ENCODE assay signal across 15 cellular contexts in genomic region chr18:58348947-58349346, GRCh38.
"Had no signal": no experiment of that assay in that cellular context is flagged by ENCODE, and none has a peak within 500 bp of the region (broad histone marks: within the 10 kb centered on the region; RNA-seq: fewer than 3 reads in every experiment).

No MANE protein-coding gene starts in this region.

- DNase-seq: activated CD4-positive, alpha-beta T cell treated with anti-CD3 and anti-CD28 coated beads, Interleukin-2, amount 10 ng/mL, durations not matched to agents 7 days and 5 days; activated CD8-positive, alpha-beta memory T cell treated with anti-CD3 and anti-CD28 coated beads, Interleukin-2, amount 50 U/mL, for 48 hours; activated gamma-delta T cell treated with Interleukin-2 at 50 U/mL for 16 hours; activated naive CD8-positive, alpha-beta T cell treated with anti-CD3 and anti-CD28 coated beads, Interleukin-2, amount 10 ng/mL, durations not matched to agents 7 days and 5 days; activated T-cell treated with anti-CD3 and anti-CD28 coated beads, Interleukin-2, amount 50 U/mL, for 72 hours; cerebellar nuclear complex; effector CD8-positive, alpha-beta T cell; foreskin fibroblast; glutamatergic neuron; kidney glomerular epithelial cell; posterior cingulate gyrus; stimulated activated naive CD4-positive, alpha-beta T cell; tibial artery had no signal

- H3K27ac ChIP-seq: tibial artery had no signal

- H3K27me3 ChIP-seq: tibial artery had no signal

- H3K4me3 ChIP-seq: tibial artery had no signal

- H3K27me3 Mint-ChIP-seq: activated CD4-positive, alpha-beta T cell treated with anti-CD3 and anti-CD28 coated beads, Interleukin-2, amount 10 ng/mL, durations not matched to agents 7 days and 5 days; activated naive CD8-positive, alpha-beta T cell treated with anti-CD3 and anti-CD28 coated beads, Interleukin-2, amount 10 ng/mL, durations not matched to agents 7 days and 5 days had no signal

- H3K9me3 Mint-ChIP-seq: activated CD4-positive, alpha-beta T cell treated with anti-CD3 and anti-CD28 coated beads, Interleukin-2, amount 10 ng/mL, durations not matched to agents 7 days and 5 days; activated naive CD8-positive, alpha-beta T cell treated with anti-CD3 and anti-CD28 coated beads, Interleukin-2, amount 10 ng/mL, durations not matched to agents 7 days and 5 days; activated T-cell treated with anti-CD3 and anti-CD28 coated beads, Interleukin-2, amount 50 U/mL, for 72 hours; T-helper 2 cell treated with Interferon-gamma antibody and Interleukin-4, amounts not matched to agents 5 μg/mL and 100 μg/mL, for 36 hours had no signal

- H3K36me3 Mint-ChIP-seq: activated naive CD8-positive, alpha-beta T cell treated with anti-CD3 and anti-CD28 coated beads, Interleukin-2, amount 10 ng/mL, durations not matched to agents 7 days and 5 days had no signal

- H3K4me3 Mint-ChIP-seq: activated CD4-positive, alpha-beta T cell treated with anti-CD3 and anti-CD28 coated beads, Interleukin-2, amount 10 ng/mL, durations not matched to agents 7 days and 5 days; activated naive CD8-positive, alpha-beta T cell treated with anti-CD3 and anti-CD28 coated beads, Interleukin-2, amount 10 ng/mL, durations not matched to agents 7 days and 5 days; activated T-cell treated with anti-CD3 and anti-CD28 coated beads, Interleukin-2, amount 50 U/mL, for 72 hours; T-helper 2 cell treated with Interferon-gamma antibody and Interleukin-4, amounts not matched to agents 5 μg/mL and 100 μg/mL, for 36 hours had no signal

- ATAC-seq: activated T-cell treated with anti-CD3 and anti-CD28 coated beads, Interleukin-2, amount 50 U/mL, for 72 hours had no signal

- FAIRE-seq: endothelial cell of umbilical vein had no signal

- H3K4me1 Mint-ChIP-seq: activated naive CD8-positive, alpha-beta T cell treated with anti-CD3 and anti-CD28 coated beads, Interleukin-2, amount 10 ng/mL, durations not matched to agents 7 days and 5 days had no signal

- H3K9me3 ChIP-seq: tibial artery had no signal

- H3K27ac Mint-ChIP-seq: activated CD4-positive, alpha-beta T cell treated with anti-CD3 and anti-CD28 coated beads, Interleukin-2, amount 10 ng/mL, durations not matched to agents 7 days and 5 days; activated naive CD8-positive, alpha-beta T cell treated with anti-CD3 and anti-CD28 coated beads, Interleukin-2, amount 10 ng/mL, durations not matched to agents 7 days and 5 days; activated T-cell treated with anti-CD3 and anti-CD28 coated beads, Interleukin-2, amount 50 U/mL, for 72 hours; T-helper 2 cell treated with Interferon-gamma antibody and Interleukin-4, amounts not matched to agents 5 μg/mL and 100 μg/mL, for 36 hours had no signal

- H3K4me1 ChIP-seq: tibial artery had no signal
